In the genomic region with DNA sequence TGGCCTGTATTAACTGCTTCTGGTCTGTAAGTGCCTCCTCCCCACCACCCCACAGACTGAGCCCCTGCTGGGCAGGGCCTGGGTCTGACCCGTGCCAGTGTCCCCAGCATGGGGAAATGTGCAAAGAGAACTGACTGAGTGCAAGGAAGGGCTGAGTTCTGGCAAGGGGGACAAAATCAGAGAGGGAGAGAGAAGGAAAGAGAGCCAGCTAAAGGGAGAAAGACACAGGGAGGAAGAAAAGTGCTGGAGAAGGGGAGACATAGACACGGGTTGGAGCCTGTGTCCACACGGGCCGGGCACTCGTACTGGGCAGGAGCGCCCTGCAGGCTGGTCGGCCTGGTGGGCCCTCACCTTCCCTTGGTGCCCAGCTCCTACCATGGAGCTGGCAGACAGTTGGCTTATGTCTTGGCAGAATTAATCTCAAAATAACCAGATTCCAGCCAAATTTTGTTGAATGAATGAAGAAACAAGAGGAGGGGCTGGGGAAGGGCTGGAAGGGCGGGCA, we compare ENCODE assay signal across 23 cellular contexts. TPM values are rescaled to one million over a fixed set of nuclear protein-coding genes. Genes with fewer than 3 reads are reported as not detected.
DNase-seq lines count a peak whose midpoint lies in the region; ATAC-seq and TF ChIP-seq lines count a peak whose summit lies in the region.
"Had no signal": no experiment of that assay in that cellular context is flagged by ENCODE, and none has a peak within 500 bp of the region (broad histone marks: within the 10 kb centered on the region; RNA-seq: fewer than 3 reads in every experiment).

No MANE protein-coding gene starts in this region.

- WGBS in hepatocyte (ENCODE audit: low lambda C conversion rate, missing lambda C conversion rate), result 90% methylated on average over 8 of the region's 8 CpGs

- H3K4me3 ChIP-seq in hepatocyte (no peak overlapping the region), Caco-2 (ENCODE audit: low read depth, low read length) (no peak overlapping the region)
- H3K4me3 ChIP-seq: uterus had no signal

- no peaks in the 10 kb centered on the region for H3K9me2 ChIP-seq in hepatocyte (replicated peaks; ENCODE audit: insufficient read depth)

- no peaks in the 10 kb centered on the region for H3K79me2 ChIP-seq in hepatocyte

- H3K9me3 ChIP-seq in KOPT-K1 (ENCODE audit: insufficient read depth, low read length, poor library complexity, severe bottlenecking), result no peaks in the 10 kb centered on the region
- no peaks in the 10 kb centered on the region for H3K9me3 ChIP-seq in hepatocyte (ENCODE audit: low read depth)
- no peaks in the 10 kb centered on the region for H3K9me3 ChIP-seq in Caco-2
- H3K9me3 ChIP-seq: heart right ventricle, stomach, uterus had no signal

- H2AFZ ChIP-seq in hepatocyte, result no peak overlapping the region

- TF ChIP-seq CTCF in glutamatergic neuron (IDR thresholded peaks at IDR 0.05; ENCODE audit: partially characterized antibody, unreplicated experiment), result no peak
- TF ChIP-seq CTCF in hepatocyte (IDR thresholded peaks at IDR 0.05; ENCODE audit: poor library complexity), result no peak
- TF ChIP-seq CTCF in Caco-2 (IDR thresholded peaks at IDR 0.05; ENCODE audit: insufficient read depth in 1 of 2, low read depth in 1 of 2, low read length in 1 of 2, severe bottlenecking in 1 of 2, unreplicated experiment in 1 of 2), result no peak

- no peak overlapping the region for H3K4me2 ChIP-seq in hepatocyte

- H3K4me3 Mint-ChIP-seq in activated T-cell treated with anti-CD3 and anti-CD28 coated beads, Interleukin-2, amount 50 U/mL, for 4 hours, result peak overlapping the region; percentile 98
- H3K4me3 Mint-ChIP-seq in glutamatergic neuron (ENCODE audit: unreplicated experiment) (peak overlapping the region; percentile 3), Caco-2 (ENCODE audit: unreplicated experiment) (no peak overlapping the region)
- H3K4me3 Mint-ChIP-seq in stimulated activated effector memory CD8-positive, alpha-beta T cell treated with anti-CD3 and anti-CD28 coated beads, Interleukin-12 subunit alpha, Interleukin-12 subunit beta, amount 100 ng/mL, for 72 hours, result peak overlapping the region; percentile 92
- H3K4me3 Mint-ChIP-seq: memory B cell, WTC11 had no signal

- H3K36me3 ChIP-seq in KOPT-K1 (ENCODE audit: insufficient read depth, low read length), result no peaks in the 10 kb centered on the region
- no peaks in the 10 kb centered on the region for H3K36me3 ChIP-seq in hepatocyte (replicated peaks; ENCODE audit: insufficient read depth, low read depth)
- no peaks in the 10 kb centered on the region for H3K36me3 ChIP-seq in Caco-2 (ENCODE audit: control insufficient read depth, insufficient read depth, low read length)
- H3K36me3 ChIP-seq: heart right ventricle, stomach, uterus had no signal

- H3K27ac Mint-ChIP-seq in glutamatergic neuron (ENCODE audit: unreplicated experiment) (no peak overlapping the region), Caco-2 (ENCODE audit: unreplicated experiment) (no peak overlapping the region)
- H3K27ac Mint-ChIP-seq in stimulated activated effector memory CD8-positive, alpha-beta T cell treated with anti-CD3 and anti-CD28 coated beads, Interleukin-12 subunit alpha, Interleukin-12 subunit beta, amount 100 ng/mL, for 72 hours, result peak overlapping the region; percentile 96
- H3K27ac Mint-ChIP-seq: memory B cell, WTC11 had no signal

- peak overlapping the region; percentile 94 for H3K27ac ChIP-seq in KOPT-K1 (ENCODE audit: low read depth, low read length, poor library complexity, severe bottlenecking)
- H3K27ac ChIP-seq in hepatocyte, result no peak overlapping the region
- H3K27ac ChIP-seq: uterus had no signal

- CTCF ChIA-PET in Caco-2 (lab: Charles Lee), result interaction anchor here (1.6 kb wide), 1 partner anchor 32 kb away, joined by 4 read pairs; no protein-coding TSS in a partner anchor

- no peaks in the 10 kb centered on the region for H3K9me3 Mint-ChIP-seq in activated T-cell treated with anti-CD3 and anti-CD28 coated beads, Interleukin-2, amount 50 U/mL, for 4 hours
- H3K9me3 Mint-ChIP-seq in glutamatergic neuron (ENCODE audit: unreplicated experiment), result peaks cover 19% of the 10 kb centered on the region
- no peaks in the 10 kb centered on the region for H3K9me3 Mint-ChIP-seq in stimulated activated effector memory CD8-positive, alpha-beta T cell treated with anti-CD3 and anti-CD28 coated beads, Interleukin-12 subunit alpha, Interleukin-12 subunit beta, amount 100 ng/mL, for 72 hours
- H3K9me3 Mint-ChIP-seq in Caco-2 (ENCODE audit: unreplicated experiment), result no peaks in the 10 kb centered on the region
- H3K9me3 Mint-ChIP-seq: memory B cell, WTC11 had no signal

- POLR2A ChIA-PET in Caco-2 (lab: Charles Lee), result no interaction called here

- H3K4me1 Mint-ChIP-seq in activated T-cell treated with anti-CD3 and anti-CD28 coated beads, Interleukin-2, amount 50 U/mL, for 4 hours (ENCODE audit: low read depth), result peaks cover 78% of the 10 kb centered on the region
- H3K4me1 Mint-ChIP-seq in glutamatergic neuron (ENCODE audit: low read depth, unreplicated experiment), result peaks cover 3% of the 10 kb centered on the region
- peaks cover 67% of the 10 kb centered on the region for H3K4me1 Mint-ChIP-seq in stimulated activated effector memory CD8-positive, alpha-beta T cell treated with anti-CD3 and anti-CD28 coated beads, Interleukin-12 subunit alpha, Interleukin-12 subunit beta, amount 100 ng/mL, for 72 hours
- no peaks in the 10 kb centered on the region for H3K4me1 Mint-ChIP-seq in Caco-2 (ENCODE audit: low read depth, unreplicated experiment)

- H3K4me1 ChIP-seq in hepatocyte (ENCODE audit: insufficient read depth), result peaks cover 7% of the 10 kb centered on the region
- peaks cover 5% of the 10 kb centered on the region; the same call in 1 of the 2 replicates for H3K4me1 ChIP-seq in Caco-2
- H3K4me1 ChIP-seq: uterus had no signal

- H3K27me3 Mint-ChIP-seq in activated T-cell treated with anti-CD3 and anti-CD28 coated beads, Interleukin-2, amount 50 U/mL, for 4 hours (ENCODE audit: low read depth), result no peaks in the 10 kb centered on the region
- H3K27me3 Mint-ChIP-seq in glutamatergic neuron (ENCODE audit: unreplicated experiment) (peaks cover 15% of the 10 kb centered on the region), Caco-2 (ENCODE audit: insufficient read depth, unreplicated experiment) (no peaks in the 10 kb centered on the region)
- H3K27me3 Mint-ChIP-seq: memory B cell had no signal

- BruUV-seq in Caco-2 (replicated peaks; lab: Mats Ljungman, UMichigan), result no TSS peak

- intact Hi-C loops in Caco-2 (cut with micrococcal nuclease; ENCODE audit: unreplicated experiment), result no loop called here

- no peak for ATAC-seq in activated T-cell treated with anti-CD3 and anti-CD28 coated beads, Interleukin-2, amount 50 U/mL, for 4 hours
- ATAC-seq in stimulated activated effector memory CD8-positive, alpha-beta T cell treated with anti-CD3 and anti-CD28 coated beads, Interleukin-12 subunit alpha, Interleukin-12 subunit beta, amount 100 ng/mL, for 72 hours, result no peak
- ATAC-seq: heart right ventricle, WTC11 had no signal

- no peaks in the 10 kb centered on the region for H4K20me1 ChIP-seq in hepatocyte (ENCODE audit: insufficient read depth, poor library complexity, severe bottlenecking)

- DNase-seq in activated T-cell treated with anti-CD3 and anti-CD28 coated beads, Interleukin-2, amount 50 U/mL, for 4 hours, result no peak
- DNase-seq in activated T-cell treated with anti-CD3 and anti-CD28 coated beads, Interleukin-2, amount 50 U/mL, for 48 hours, result no peak
- DNase-seq in glutamatergic neuron (no peak), NCI-H1694 treated with DMSO at 0.1 percent for 48 hours (lab: John Stamatoyannopoulos, UW) (no peak), hepatocyte (ENCODE audit: low spot score) (no peak), Caco-2 (no peak)
- DNase-seq in stimulated activated effector memory CD8-positive, alpha-beta T cell treated with anti-CD3 and anti-CD28 coated beads, Interleukin-12 subunit alpha, Interleukin-12 subunit beta, amount 100 ng/mL, for 72 hours (ENCODE audit: low spot score in 2 of 2), result no peak
- DNase-seq: activated CD8-positive, alpha-beta memory T cell treated with anti-CD3 and anti-CD28 coated beads, Interleukin-2, amount 50 U/mL, for 48 hours; amniotic stem cell; effector memory CD4-positive, alpha-beta T cell; heart right ventricle; MM.1S; NCI-H1930; NCI-H446; stimulated activated CD4-positive, alpha-beta T cell treated with anti-CD3 and anti-CD28 coated beads, Interleukin-15, amount 100 ng/mL, for 24 hours; stomach; uterus had no signal

- H3K27me3 ChIP-seq in hepatocyte, result no peaks in the 10 kb centered on the region
- no peaks in the 10 kb centered on the region for H3K27me3 ChIP-seq in Caco-2 (replicated peaks; ENCODE audit: control insufficient read depth, insufficient read depth, low read length)
- H3K27me3 ChIP-seq: heart right ventricle, stomach, uterus had no signal

- no peaks in the 10 kb centered on the region for H3K36me3 Mint-ChIP-seq in activated T-cell treated with anti-CD3 and anti-CD28 coated beads, Interleukin-2, amount 50 U/mL, for 4 hours (ENCODE audit: insufficient read depth)
- H3K36me3 Mint-ChIP-seq in glutamatergic neuron (ENCODE audit: unreplicated experiment) (no peaks in the 10 kb centered on the region), Caco-2 (ENCODE audit: insufficient read depth, unreplicated experiment) (peaks cover 18% of the 10 kb centered on the region)
- H3K36me3 Mint-ChIP-seq in stimulated activated effector memory CD8-positive, alpha-beta T cell treated with anti-CD3 and anti-CD28 coated beads, Interleukin-12 subunit alpha, Interleukin-12 subunit beta, amount 100 ng/mL, for 72 hours, result peaks cover 87% of the 10 kb centered on the region
- H3K36me3 Mint-ChIP-seq: memory B cell, WTC11 had no signal

RNA-seq across cellular contexts. Expression of gene NKG7, which starts 1.2 kb away (rescaled TPM):
- total RNA-seq in activated T-cell treated with anti-CD3 and anti-CD28 coated beads, Interleukin-2, amount 50 U/mL, for 4 hours, result 100 to 1,000 TPM; 146 to 232 (median 153) TPM
- total RNA-seq in glutamatergic neuron (ENCODE audit: unreplicated experiment) (not detected), hepatocyte (not detected in 2 replicates), Caco-2 (2022) (not detected in 2 replicates)
- polyA plus RNA-seq in hepatocyte, result 0.44 TPM in 1 of 2 replicates, not detected in the other
- total RNA-seq: fibroblast of lung, renal cortical epithelial cell had no signal
- polyA plus RNA-seq: fibroblast of lung, keratinocyte had no signal

RNA-seq across cellular contexts. Expression of gene CLDND2, which starts 2.4 kb away (rescaled TPM):
- total RNA-seq in activated T-cell treated with anti-CD3 and anti-CD28 coated beads, Interleukin-2, amount 50 U/mL, for 4 hours, result 1 to 10 TPM; 3.8 to 6.4 (median 5.3) TPM
- total RNA-seq in glutamatergic neuron (ENCODE audit: unreplicated experiment) (not detected), hepatocyte (1.2 TPM in 1 of 2 replicates, not detected in the other), Caco-2 (2022) (1.6 TPM in 1 of 2 replicates, not detected in the other)
- polyA plus RNA-seq in hepatocyte, result 6.8 and 7.2 TPM in 2 replicates
- total RNA-seq: fibroblast of lung, renal cortical epithelial cell, stomach had no signal
- polyA plus RNA-seq: fibroblast of lung had no signal

RNA-seq across cellular contexts. Expression of gene ETFB, which starts 5.0 kb away (rescaled TPM):
- total RNA-seq in activated T-cell treated with anti-CD3 and anti-CD28 coated beads, Interleukin-2, amount 50 U/mL, for 4 hours, result 10 to 100 TPM; 65.8 to 74.9 (median 73.3) TPM
- total RNA-seq in glutamatergic neuron (ENCODE audit: unreplicated experiment), result 77.7 TPM
- 167 and 190 TPM in 2 replicates for total RNA-seq in hepatocyte
- 237 and 248 TPM in 2 replicates for polyA plus RNA-seq in hepatocyte
- total RNA-seq in Caco-2 (2022), result 228 and 239 TPM in 2 replicates

RNA-seq across cellular contexts. Expression of gene LIM2, which starts 16.5 kb away (rescaled TPM):
- total RNA-seq in activated T-cell treated with anti-CD3 and anti-CD28 coated beads, Interleukin-2, amount 50 U/mL, for 4 hours, result under 1 TPM in 2 of 3 donors, not detected in 1; 0.58 to 0.65 TPM
- total RNA-seq in glutamatergic neuron (ENCODE audit: unreplicated experiment) (not detected), hepatocyte (not detected in 2 replicates), Caco-2 (2022) (not detected in 2 replicates)
- not detected in 2 replicates for polyA plus RNA-seq in hepatocyte
- total RNA-seq: fibroblast of lung, heart right ventricle, renal cortical epithelial cell, stomach, uterus, WTC11 had no signal
- polyA plus RNA-seq: fibroblast of lung, heart right ventricle, keratinocyte, stomach had no signal

RNA-seq across cellular contexts. Expression of gene C19orf84, which starts 19.2 kb away (rescaled TPM):
- total RNA-seq in activated T-cell treated with anti-CD3 and anti-CD28 coated beads, Interleukin-2, amount 50 U/mL, for 4 hours, result not detected
- total RNA-seq in glutamatergic neuron (ENCODE audit: unreplicated experiment), result not detected
- total RNA-seq in hepatocyte, result 0.37 TPM in 1 of 2 replicates, not detected in the other
- 0.16 TPM in 1 of 2 replicates, not detected in the other for polyA plus RNA-seq in hepatocyte
- not detected in 2 replicates for total RNA-seq in Caco-2 (2022)
- total RNA-seq: fibroblast of lung, heart right ventricle, renal cortical epithelial cell, stomach, uterus had no signal
- polyA plus RNA-seq: fibroblast of lung, heart right ventricle, keratinocyte, stomach had no signal

Comparison
In these comparisons a context has a peak if more than half of its experiments do, and no peak if none do; other contexts are left out.
1. RNA of gene NKG7, which starts 1.2 kb away (total RNA-seq): 146 to 232 TPM in activated T-cell treated with anti-CD3 and anti-CD28 coated beads, Interleukin-2, amount 50 U/mL, for 4 hours; not detected in glutamatergic neuron (single experiment), not detected in hepatocyte and not detected in Caco-2; every median in the first group is over 100 times any median in the second.